Comparison of ENCODE assay signal across 1 cellular context in the genomic region with DNA sequence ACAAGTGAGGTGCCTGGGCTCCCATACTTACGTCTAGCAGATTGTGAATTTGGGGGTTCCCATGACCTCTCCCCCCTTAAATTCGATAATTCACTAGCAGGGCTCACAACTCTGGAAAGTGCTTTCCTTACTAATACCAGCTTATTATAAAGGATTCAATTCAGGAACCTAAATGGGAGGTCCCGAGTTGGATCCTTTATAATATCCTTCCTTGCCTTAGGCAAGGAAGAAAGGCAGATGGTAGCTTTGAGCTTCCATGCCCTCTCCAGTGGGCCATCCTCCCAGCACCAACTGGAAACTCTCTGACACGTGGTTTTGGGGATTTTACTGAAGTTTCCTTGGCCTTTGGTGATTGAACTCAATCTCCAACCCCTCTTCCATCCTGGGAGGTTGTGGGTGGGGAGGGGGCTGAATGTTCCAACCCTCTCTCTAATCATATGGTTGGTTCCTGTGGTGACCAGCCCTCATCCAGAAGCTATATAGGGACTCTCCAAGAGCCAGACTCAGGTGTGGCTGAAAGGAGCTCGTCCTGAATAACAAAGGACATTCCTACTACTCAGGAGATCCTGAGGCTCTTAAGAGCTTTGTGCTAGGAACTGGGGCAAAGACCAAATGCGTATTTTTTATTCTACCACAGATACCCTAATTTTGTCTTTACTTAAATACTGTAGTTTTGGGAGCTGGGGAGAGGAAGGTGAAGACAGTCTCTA.
A peak's percentile ranks its signal among the peaks of the same experiment; 100 is the strongest.
TF ChIP-seq lines count a peak whose summit lies in the region.

No MANE protein-coding gene starts in this region.

TF ChIP-seq in GM23338, 12 proteins besides CTCF, POLR2A, EP300 and RAD21 (continued from another document):
- TF ChIP-seq, protein P1, sequence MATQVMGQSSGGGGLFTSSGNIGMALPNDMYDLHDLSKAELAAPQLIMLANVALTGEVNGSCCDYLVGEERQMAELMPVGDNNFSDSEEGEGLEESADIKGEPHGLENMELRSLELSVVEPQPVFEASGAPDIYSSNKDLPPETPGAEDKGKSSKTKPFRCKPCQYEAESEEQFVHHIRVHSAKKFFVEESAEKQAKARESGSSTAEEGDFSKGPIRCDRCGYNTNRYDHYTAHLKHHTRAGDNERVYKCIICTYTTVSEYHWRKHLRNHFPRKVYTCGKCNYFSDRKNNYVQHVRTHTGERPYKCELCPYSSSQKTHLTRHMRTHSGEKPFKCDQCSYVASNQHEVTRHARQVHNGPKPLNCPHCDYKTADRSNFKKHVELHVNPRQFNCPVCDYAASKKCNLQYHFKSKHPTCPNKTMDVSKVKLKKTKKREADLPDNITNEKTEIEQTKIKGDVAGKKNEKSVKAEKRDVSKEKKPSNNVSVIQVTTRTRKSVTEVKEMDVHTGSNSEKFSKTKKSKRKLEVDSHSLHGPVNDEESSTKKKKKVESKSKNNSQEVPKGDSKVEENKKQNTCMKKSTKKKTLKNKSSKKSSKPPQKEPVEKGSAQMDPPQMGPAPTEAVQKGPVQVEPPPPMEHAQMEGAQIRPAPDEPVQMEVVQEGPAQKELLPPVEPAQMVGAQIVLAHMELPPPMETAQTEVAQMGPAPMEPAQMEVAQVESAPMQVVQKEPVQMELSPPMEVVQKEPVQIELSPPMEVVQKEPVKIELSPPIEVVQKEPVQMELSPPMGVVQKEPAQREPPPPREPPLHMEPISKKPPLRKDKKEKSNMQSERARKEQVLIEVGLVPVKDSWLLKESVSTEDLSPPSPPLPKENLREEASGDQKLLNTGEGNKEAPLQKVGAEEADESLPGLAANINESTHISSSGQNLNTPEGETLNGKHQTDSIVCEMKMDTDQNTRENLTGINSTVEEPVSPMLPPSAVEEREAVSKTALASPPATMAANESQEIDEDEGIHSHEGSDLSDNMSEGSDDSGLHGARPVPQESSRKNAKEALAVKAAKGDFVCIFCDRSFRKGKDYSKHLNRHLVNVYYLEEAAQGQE (IDR thresholded peaks at IDR 0.05; ENCODE audit: unreplicated experiment): no peak
- TF ChIP-seq, protein P2, sequence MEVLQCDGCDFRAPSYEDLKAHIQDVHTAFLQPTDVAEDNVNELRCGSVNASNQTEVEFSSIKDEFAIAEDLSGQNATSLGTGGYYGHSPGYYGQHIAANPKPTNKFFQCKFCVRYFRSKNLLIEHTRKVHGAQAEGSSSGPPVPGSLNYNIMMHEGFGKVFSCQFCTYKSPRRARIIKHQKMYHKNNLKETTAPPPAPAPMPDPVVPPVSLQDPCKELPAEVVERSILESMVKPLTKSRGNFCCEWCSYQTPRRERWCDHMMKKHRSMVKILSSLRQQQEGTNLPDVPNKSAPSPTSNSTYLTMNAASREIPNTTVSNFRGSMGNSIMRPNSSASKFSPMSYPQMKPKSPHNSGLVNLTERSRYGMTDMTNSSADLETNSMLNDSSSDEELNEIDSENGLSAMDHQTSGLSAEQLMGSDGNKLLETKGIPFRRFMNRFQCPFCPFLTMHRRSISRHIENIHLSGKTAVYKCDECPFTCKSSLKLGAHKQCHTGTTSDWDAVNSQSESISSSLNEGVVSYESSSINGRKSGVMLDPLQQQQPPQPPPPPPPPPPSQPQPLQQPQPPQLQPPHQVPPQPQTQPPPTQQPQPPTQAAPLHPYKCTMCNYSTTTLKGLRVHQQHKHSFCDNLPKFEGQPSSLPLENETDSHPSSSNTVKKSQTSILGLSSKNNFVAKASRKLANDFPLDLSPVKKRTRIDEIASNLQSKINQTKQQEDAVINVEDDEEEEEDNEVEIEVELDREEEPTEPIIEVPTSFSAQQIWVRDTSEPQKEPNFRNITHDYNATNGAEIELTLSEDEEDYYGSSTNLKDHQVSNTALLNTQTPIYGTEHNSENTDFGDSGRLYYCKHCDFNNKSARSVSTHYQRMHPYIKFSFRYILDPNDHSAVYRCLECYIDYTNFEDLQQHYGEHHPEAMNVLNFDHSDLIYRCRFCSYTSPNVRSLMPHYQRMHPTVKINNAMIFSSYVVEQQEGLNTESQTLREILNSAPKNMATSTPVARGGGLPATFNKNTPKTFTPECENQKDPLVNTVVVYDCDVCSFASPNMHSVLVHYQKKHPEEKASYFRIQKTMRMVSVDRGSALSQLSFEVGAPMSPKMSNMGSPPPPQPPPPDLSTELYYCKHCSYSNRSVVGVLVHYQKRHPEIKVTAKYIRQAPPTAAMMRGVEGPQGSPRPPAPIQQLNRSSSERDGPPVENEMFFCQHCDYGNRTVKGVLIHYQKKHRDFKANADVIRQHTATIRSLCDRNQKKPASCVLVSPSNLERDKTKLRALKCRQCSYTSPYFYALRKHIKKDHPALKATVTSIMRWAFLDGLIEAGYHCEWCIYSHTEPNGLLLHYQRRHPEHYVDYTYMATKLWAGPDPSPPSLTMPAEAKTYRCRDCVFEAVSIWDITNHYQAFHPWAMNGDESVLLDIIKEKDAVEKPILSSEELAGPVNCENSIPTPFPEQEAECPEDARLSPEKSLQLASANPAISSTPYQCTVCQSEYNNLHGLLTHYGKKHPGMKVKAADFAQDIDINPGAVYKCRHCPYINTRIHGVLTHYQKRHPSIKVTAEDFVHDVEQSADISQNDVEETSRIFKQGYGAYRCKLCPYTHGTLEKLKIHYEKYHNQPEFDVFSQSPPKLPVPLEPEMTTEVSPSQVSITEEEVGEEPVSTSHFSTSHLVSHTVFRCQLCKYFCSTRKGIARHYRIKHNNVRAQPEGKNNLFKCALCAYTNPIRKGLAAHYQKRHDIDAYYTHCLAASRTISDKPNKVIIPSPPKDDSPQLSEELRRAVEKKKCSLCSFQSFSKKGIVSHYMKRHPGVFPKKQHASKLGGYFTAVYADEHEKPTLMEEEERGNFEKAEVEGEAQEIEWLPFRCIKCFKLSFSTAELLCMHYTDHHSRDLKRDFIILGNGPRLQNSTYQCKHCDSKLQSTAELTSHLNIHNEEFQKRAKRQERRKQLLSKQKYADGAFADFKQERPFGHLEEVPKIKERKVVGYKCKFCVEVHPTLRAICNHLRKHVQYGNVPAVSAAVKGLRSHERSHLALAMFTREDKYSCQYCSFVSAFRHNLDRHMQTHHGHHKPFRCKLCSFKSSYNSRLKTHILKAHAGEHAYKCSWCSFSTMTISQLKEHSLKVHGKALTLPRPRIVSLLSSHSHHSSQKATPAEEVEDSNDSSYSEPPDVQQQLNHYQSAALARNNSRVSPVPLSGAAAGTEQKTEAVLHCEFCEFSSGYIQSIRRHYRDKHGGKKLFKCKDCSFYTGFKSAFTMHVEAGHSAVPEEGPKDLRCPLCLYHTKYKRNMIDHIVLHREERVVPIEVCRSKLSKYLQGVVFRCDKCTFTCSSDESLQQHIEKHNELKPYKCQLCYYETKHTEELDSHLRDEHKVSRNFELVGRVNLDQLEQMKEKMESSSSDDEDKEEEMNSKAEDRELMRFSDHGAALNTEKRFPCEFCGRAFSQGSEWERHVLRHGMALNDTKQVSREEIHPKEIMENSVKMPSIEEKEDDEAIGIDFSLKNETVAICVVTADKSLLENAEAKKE (CRISPR knock-in tag; IDR thresholded peaks at IDR 0.05): peak; percentile 98
- no peak for TF ChIP-seq JUNB (IDR thresholded peaks at IDR 0.05; ENCODE audit: unreplicated experiment)
- TF ChIP-seq STAT1 (IDR thresholded peaks at IDR 0.05; ENCODE audit: unreplicated experiment): no peak
